ENCODE assay signal across 16 cellular contexts in the genomic region with DNA sequence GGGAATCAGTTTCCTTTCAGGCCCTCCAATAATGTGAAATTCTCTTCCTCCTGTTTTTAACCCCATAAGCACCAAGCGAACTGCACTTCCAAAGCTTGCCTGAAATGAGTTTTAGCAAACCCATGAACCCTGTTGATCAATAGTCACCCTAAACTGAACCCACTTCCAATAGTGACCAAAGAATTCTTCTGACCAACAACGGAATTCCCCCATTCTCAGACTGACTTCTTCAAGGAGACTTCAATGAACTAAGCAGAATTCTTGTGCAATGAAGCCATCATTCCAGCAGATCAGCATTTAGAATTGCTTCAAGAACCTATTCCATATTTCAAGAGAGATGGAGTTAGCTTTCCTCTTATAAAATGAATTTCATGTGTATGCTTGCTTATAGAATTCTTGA.
A peak's percentile ranks its signal among the peaks of the same experiment; 100 is the strongest.
DNase-seq lines count a peak whose midpoint lies in the region; ATAC-seq and TF ChIP-seq lines count a peak whose summit lies in the region.
"Had no signal": no experiment of that assay in that cellular context is flagged by ENCODE, and none has a peak within 500 bp of the region (broad histone marks: within the 10 kb centered on the region; RNA-seq: fewer than 3 reads in every experiment).

No MANE protein-coding gene starts in this region.

- peak; percentile 75 for DNase-seq in AG10803 (ENCODE audit: low read depth)
- peak; percentile 35 for DNase-seq in HCEC 1CT
- peak; percentile 76 for DNase-seq in brain microvascular endothelial cell
- peak; percentile 37 for DNase-seq in kidney glomerular epithelial cell (lab: John Stamatoyannopoulos, UW)
- no peak for DNase-seq in germinal center (ENCODE audit: low spot score)
- DNase-seq in T-cell, result no peak
- no peak for DNase-seq in superior temporal gyrus (ENCODE audit: extremely low spot score)
- DNase-seq: activated CD4-positive, alpha-beta memory T cell treated with anti-CD3 and anti-CD28 coated beads for 36 hours; activated T-cell treated with anti-CD3 and anti-CD28 coated beads, Interleukin-2, amount 50 U/mL, for 72 hours; hypothalamus; left ventricle myocardium superior; naive thymus-derived CD4-positive, alpha-beta T cell; NCI-H2081; NCI-H526 had no signal

- peaks cover 0 to 4% of the 10 kb centered on the region in 2 donors for H3K27me3 Mint-ChIP-seq in T-cell
- H3K27me3 Mint-ChIP-seq: activated CD4-positive, alpha-beta memory T cell treated with anti-CD3 and anti-CD28 coated beads for 36 hours had no signal

- ATAC-seq in T-cell (replicated peaks in 1 of 4) (no peak), HG02610 (IDR thresholded peaks at IDR 0.05; ENCODE audit: unreplicated experiment) (no peak)
- ATAC-seq: activated T-cell treated with anti-CD3 and anti-CD28 coated beads, Interleukin-2, amount 50 U/mL, for 72 hours; esophagus mucosa; left ventricle myocardium superior; naive thymus-derived CD4-positive, alpha-beta T cell had no signal

- H3K9me3 Mint-ChIP-seq in T-cell, result no peaks in the 10 kb centered on the region
- H3K9me3 Mint-ChIP-seq: activated CD4-positive, alpha-beta memory T cell treated with anti-CD3 and anti-CD28 coated beads for 36 hours; activated T-cell treated with anti-CD3 and anti-CD28 coated beads, Interleukin-2, amount 50 U/mL, for 72 hours had no signal

- H3K4me3 Mint-ChIP-seq in T-cell, result no peak overlapping the region
- H3K4me3 Mint-ChIP-seq: activated CD4-positive, alpha-beta memory T cell treated with anti-CD3 and anti-CD28 coated beads for 36 hours; activated T-cell treated with anti-CD3 and anti-CD28 coated beads, Interleukin-2, amount 50 U/mL, for 72 hours; naive thymus-derived CD4-positive, alpha-beta T cell had no signal

- H3K27me3 ChIP-seq in brain microvascular endothelial cell (replicated peaks), result no peaks in the 10 kb centered on the region

- H3K4me1 Mint-ChIP-seq in T-cell, result no peaks in the 10 kb centered on the region

- H3K27ac ChIP-seq in brain microvascular endothelial cell, result peak overlapping the region; percentile 63

- POLR2A ChIA-PET in T-cell (lab: Charles Lee), result interaction anchor here in 1 of 2 donors (0.7 kb wide), 1 partner anchor 9 kb away, joined by 3 read pairs; no protein-coding TSS in a partner anchor

- no peak for TF ChIP-seq CTCF in AG10803 (conservative IDR thresholded peaks at IDR 0.05; ENCODE audit: low read length)
- TF ChIP-seq CTCF in brain microvascular endothelial cell (IDR thresholded peaks at IDR 0.05; ENCODE audit: low read depth, low read length, missing control alignments), result no peak

- CTCF ChIA-PET in T-cell (lab: Charles Lee), result interaction anchor here in 1 of 2 donors (1.1 kb wide), 1 partner anchor 14 kb away, joined by 3 read pairs; no protein-coding TSS in a partner anchor

- no peaks in the 10 kb centered on the region for H3K36me3 Mint-ChIP-seq in T-cell
- H3K36me3 Mint-ChIP-seq: activated CD4-positive, alpha-beta memory T cell treated with anti-CD3 and anti-CD28 coated beads for 36 hours; naive thymus-derived CD4-positive, alpha-beta T cell had no signal

- H3K4me3 ChIP-seq in AG10803 (ENCODE audit: low read length), result no peak overlapping the region
- H3K4me3 ChIP-seq in brain microvascular endothelial cell (ENCODE audit: low read depth, low read length), result no peak overlapping the region

- H3K36me3 ChIP-seq in brain microvascular endothelial cell (replicated peaks), result no peaks in the 10 kb centered on the region

- H3K27ac Mint-ChIP-seq in T-cell, result no peak overlapping the region
- H3K27ac Mint-ChIP-seq: activated CD4-positive, alpha-beta memory T cell treated with anti-CD3 and anti-CD28 coated beads for 36 hours; activated T-cell treated with anti-CD3 and anti-CD28 coated beads, Interleukin-2, amount 50 U/mL, for 72 hours; naive thymus-derived CD4-positive, alpha-beta T cell had no signal

- in situ Hi-C loops in brain microvascular endothelial cell (cut with HindIII; ENCODE audit: low pct_ligation_motif_present, low sequenced_read_pairs), result no loop called here

Comparison
In these comparisons a context has a peak if more than half of its experiments do, and no peak if none do; other contexts are left out.
1. DNase-seq: peak in AG10803 (single experiment), HCEC 1CT (single experiment), brain microvascular endothelial cell (single experiment) and kidney glomerular epithelial cell (single experiment); none in germinal center (single experiment), T-cell (0 of 34) and superior temporal gyrus (single experiment).